ENCODE assay signal across 19 cellular contexts in the genomic region with DNA sequence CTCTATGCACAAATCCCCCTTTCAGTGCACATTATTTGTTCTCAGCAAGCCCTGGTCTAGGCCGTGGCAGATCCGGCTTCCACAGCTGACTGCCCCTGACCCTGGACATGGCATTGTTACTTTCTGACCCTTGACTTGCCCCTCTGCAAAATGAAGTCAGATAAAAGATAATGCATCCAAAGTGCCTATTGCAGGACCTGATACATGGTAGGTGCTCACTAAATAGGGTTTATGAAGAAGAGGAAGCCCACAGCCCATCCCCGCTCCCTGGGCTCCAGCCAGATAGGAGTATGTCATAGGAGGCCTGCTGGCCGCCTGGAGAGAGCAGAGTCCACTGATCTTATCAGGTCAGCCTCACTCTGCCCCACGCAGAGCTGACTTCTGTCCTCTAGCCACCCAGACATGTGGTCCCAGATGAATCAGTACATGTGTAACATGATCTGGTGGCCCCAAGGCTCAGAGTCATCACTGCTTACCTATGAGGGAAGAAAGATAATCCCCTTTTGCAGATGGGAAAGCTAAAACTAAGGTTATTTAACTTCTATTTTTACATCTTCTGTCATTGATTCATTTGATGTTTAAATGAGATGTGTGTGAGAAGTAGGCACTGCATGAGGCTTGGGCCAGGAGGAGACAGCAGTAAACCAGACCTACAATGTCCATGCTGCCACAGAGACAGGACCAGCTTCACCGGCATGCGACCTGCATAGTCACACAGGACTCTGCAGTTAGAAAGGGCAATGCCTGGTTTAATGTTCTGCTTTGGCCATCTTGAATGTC. TPM values are rescaled to one million over a fixed set of nuclear protein-coding genes. Genes with fewer than 3 reads are reported as not detected.
DNase-seq lines count a peak whose midpoint lies in the region; ATAC-seq, FAIRE-seq and TF ChIP-seq lines count a peak whose summit lies in the region.
"Had no signal": no experiment of that assay in that cellular context is flagged by ENCODE, and none has a peak within 500 bp of the region (broad histone marks: within the 10 kb centered on the region; RNA-seq: fewer than 3 reads in every experiment).

No MANE protein-coding gene starts in this region.

- H3K9me2 ChIP-seq in hepatocyte (replicated peaks; ENCODE audit: insufficient read depth): no peaks in the 10 kb centered on the region

- peak overlapping the region; percentile 26 for H3K4me2 ChIP-seq in hepatocyte

- WGBS in hepatocyte (ENCODE audit: low lambda C conversion rate, missing lambda C conversion rate): 64% methylated on average over 7 of the region's 7 CpGs
- WGBS in small intestine, 3 donors: 42 to 72% (median 63%) methylated on average over 7 of the region's 7 CpGs

- DNase-seq in DMS 273 (lab: John Stamatoyannopoulos, UW; ENCODE audit: unreplicated experiment): peak; percentile 9
- no peak for DNase-seq in DMS 273 treated with DMSO at 0.1 percent for 48 hours (lab: John Stamatoyannopoulos, UW)
- peak; percentile 72 for DNase-seq in SK-N-DZ (ENCODE audit: low spot score)
- peak; percentile 84 for DNase-seq in hepatocyte (ENCODE audit: low spot score)
- peak; percentile 82 for DNase-seq in small intestine
- DNase-seq in putamen (ENCODE audit: low spot score): no peak
- no peak for DNase-seq in stimulated activated naive CD4-positive, alpha-beta T cell (lab: John Stamatoyannopoulos, UW)
- DNase-seq: activated CD8-positive, alpha-beta T cell treated with anti-CD3 and anti-CD28 coated beads for 36 hours; activated naive CD8-positive, alpha-beta T cell treated with anti-CD3 and anti-CD28 coated beads for 36 hours; DMS79; esophagus squamous epithelium; immature natural killer cell; NCI-H524 treated with DMSO at 0.1 percent for 48 hours; stimulated activated CD4-positive, alpha-beta T cell treated with anti-CD3 and anti-CD28 coated beads, Interleukin-15, amount 100 ng/mL, for 24 hours; stimulated activated naive CD8-positive, alpha-beta T cell treated with anti-CD3 and anti-CD28 coated beads, Interleukin-15, Interleukin-2, amounts not matched to agents 100 U/mL and 50 U/mL, for 24 hours; T-cell had no signal

- H3K4me1 ChIP-seq in hepatocyte (ENCODE audit: insufficient read depth) (peaks cover 17% of the 10 kb centered on the region), small intestine (ENCODE audit: control insufficient read depth in 2 of 2, insufficient read depth in 1 of 2, low read depth in 1 of 2, low read length in 1 of 2) (peaks cover 0 to 2% of the 10 kb centered on the region in 2 donors)

- no peak for ATAC-seq in GM19452 (IDR thresholded peaks at IDR 0.05; ENCODE audit: unreplicated experiment)
- ATAC-seq: activated CD8-positive, alpha-beta T cell treated with anti-CD3 and anti-CD28 coated beads for 36 hours; HCT116; stimulated activated naive CD8-positive, alpha-beta T cell treated with anti-CD3 and anti-CD28 coated beads, Interleukin-15, Interleukin-2, amounts not matched to agents 100 U/mL and 50 U/mL, for 24 hours; T-cell had no signal

- FAIRE-seq in small intestine (lab: Jason Lieb, UNC): no peak

- H3K27ac ChIP-seq in hepatocyte (peak overlapping the region; percentile 61), small intestine (ENCODE audit: low read depth in 1 of 2, low read length in 1 of 2) (no peak overlapping the region)
- H3K27ac ChIP-seq: 22Rv1, esophagus squamous epithelium had no signal

- H3K9me3 ChIP-seq in hepatocyte (ENCODE audit: low read depth): no peaks in the 10 kb centered on the region
- H3K9me3 ChIP-seq in small intestine (ENCODE audit: control insufficient read depth, low read depth): no peaks in the 10 kb centered on the region
- H3K9me3 ChIP-seq: esophagus squamous epithelium had no signal

- H3K27me3 ChIP-seq in hepatocyte (no peaks in the 10 kb centered on the region), small intestine (ENCODE audit: control insufficient read depth in 2 of 2, insufficient read depth in 2 of 2, low read length in 2 of 2) (no peaks in the 10 kb centered on the region)
- H3K27me3 ChIP-seq: esophagus squamous epithelium had no signal

- TF ChIP-seq CTCF in hepatocyte (IDR thresholded peaks at IDR 0.05; ENCODE audit: poor library complexity): no peak

- no peaks in the 10 kb centered on the region for H3K36me3 ChIP-seq in hepatocyte (replicated peaks; ENCODE audit: insufficient read depth, low read depth)
- H3K36me3 ChIP-seq in small intestine (ENCODE audit: control insufficient read depth in 2 of 2, insufficient read depth in 2 of 2, low read length in 2 of 2): no peaks in the 10 kb centered on the region
- H3K36me3 ChIP-seq: esophagus squamous epithelium had no signal

- H3K4me3 ChIP-seq in hepatocyte (no peak overlapping the region), small intestine (ENCODE audit: low read depth in 1 of 2, low read length in 2 of 2) (no peak overlapping the region)
- H3K4me3 ChIP-seq: esophagus squamous epithelium had no signal

- H2AFZ ChIP-seq in hepatocyte: no peak overlapping the region

- H3K79me2 ChIP-seq in hepatocyte: no peaks in the 10 kb centered on the region

- H4K20me1 ChIP-seq in hepatocyte (ENCODE audit: insufficient read depth, poor library complexity, severe bottlenecking): no peaks in the 10 kb centered on the region

RNA-seq across cellular contexts. Expression of gene MAFB, which starts 20.4 kb away (rescaled TPM):
- 3.6 and 3.8 TPM in 2 replicates for polyA plus RNA-seq in SK-N-DZ (2014; cell fraction: cytosol; rRNA removed)
- polyA plus RNA-seq in SK-N-DZ (2014; cell fraction: nucleus; rRNA removed): 2.0 and 4.6 TPM in 2 replicates
- total RNA-seq in hepatocyte: 3.4 and 3.7 TPM in 2 replicates
- 4.1 and 5.7 TPM in 2 replicates for polyA plus RNA-seq in hepatocyte
- 10 to 100 TPM in 1 of 3 donors, 1 to 10 TPM in 2; 1.1 to 10.7 (median 5.9) TPM for polyA plus RNA-seq in small intestine
- total RNA-seq: activated CD8-positive, alpha-beta T cell treated with anti-CD3 and anti-CD28 coated beads for 36 hours; activated naive CD8-positive, alpha-beta T cell treated with anti-CD3 and anti-CD28 coated beads for 36 hours had no signal

Comparison
In these comparisons a context has a peak if more than half of its experiments do, and no peak if none do; other contexts are left out.
1. DNase-seq: peak in DMS 273 (single experiment), SK-N-DZ (single experiment), hepatocyte (single experiment) and small intestine (single experiment); none in DMS 273 treated with DMSO at 0.1 percent for 48 hours (single experiment), putamen (single experiment) and stimulated activated naive CD4-positive, alpha-beta T cell (0 of 6).